Comparison of ENCODE assay signal across 8 cellular contexts in the genomic region with DNA sequence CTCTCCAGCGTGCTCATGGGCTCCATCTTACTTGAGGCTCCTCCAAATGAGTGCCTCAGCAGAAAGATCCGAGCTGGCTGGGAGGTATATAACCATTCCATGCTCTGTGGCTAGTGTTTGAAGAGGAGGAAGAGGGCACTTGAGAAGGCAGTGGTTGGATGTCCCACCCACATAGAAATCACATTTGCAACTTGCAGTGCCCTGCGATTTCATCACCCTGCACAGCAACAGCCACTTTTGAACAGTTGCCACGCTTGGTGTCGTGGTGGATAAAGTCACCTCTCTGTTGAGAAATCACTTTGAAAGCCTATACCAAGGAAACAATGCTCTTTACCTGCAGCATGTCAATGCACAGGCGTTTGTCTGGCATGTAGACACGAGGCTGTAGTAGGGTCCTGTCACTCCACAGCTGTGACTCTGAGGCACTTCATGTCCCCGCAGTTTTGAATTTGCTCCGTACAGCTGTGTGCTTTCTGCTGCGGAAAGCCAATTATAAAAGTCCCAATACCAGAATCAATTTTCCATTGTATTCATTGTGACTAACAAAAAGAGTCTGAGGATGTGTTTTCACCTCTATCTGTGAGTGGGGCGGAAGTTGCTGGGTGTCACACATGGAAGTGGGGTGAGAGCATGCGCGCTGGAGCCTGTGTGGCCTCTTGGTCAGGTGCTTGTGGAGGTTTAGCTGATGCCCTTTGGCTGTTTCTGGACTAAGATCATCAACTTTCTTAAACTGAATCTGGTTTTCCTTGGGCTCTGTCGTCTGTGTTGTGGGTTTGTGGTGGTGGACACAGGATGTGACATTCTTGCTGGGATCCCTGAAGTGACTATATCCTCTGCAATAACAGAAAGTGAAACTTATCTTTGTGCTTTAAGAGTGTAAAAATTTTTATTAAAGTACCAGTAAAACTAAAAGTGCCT. TPM values are rescaled to one million over a fixed set of nuclear protein-coding genes. Genes with fewer than 3 reads are reported as not detected.
DNase-seq lines count a peak whose midpoint lies in the region; ATAC-seq and TF ChIP-seq lines count a peak whose summit lies in the region.

No MANE protein-coding gene starts in this region.

- H3K4me3 ChIP-seq in KMS-11 (IDR thresholded peaks at IDR 0.05; ENCODE audit: insufficient read depth, low read depth, low read length), result peak overlapping the region; percentile 10
- peak overlapping the region in 1 of 2 donors; percentile 40 for H3K4me3 ChIP-seq in stomach smooth muscle (ENCODE audit: low read length in 2 of 2)

- ATAC-seq in GM21515 (IDR thresholded peaks at IDR 0.05; ENCODE audit: unreplicated experiment), result peak; percentile 37
- peak; percentile 56 to 66 for ATAC-seq in natural killer cell treated with Interleukin-12 subunit alpha and Interleukin-12 subunit beta and Interleukin-15 and Interleukin-18, amount 100 ng/mL, for 72 hours

- no peak for TF ChIP-seq CTCF in Calu3 (IDR thresholded peaks at IDR 0.05; ENCODE audit: unreplicated experiment)
- TF ChIP-seq CTCF in KMS-11 (conservative IDR thresholded peaks at IDR 0.05; ENCODE audit: low read depth, low read length), result no peak

- H3K4me2 ChIP-seq in KMS-11, result peak overlapping the region; percentile 70

- peak overlapping the region; percentile 18; the same call in 1 of the 2 replicates for H2AFZ ChIP-seq in KMS-11 (ENCODE audit: low read depth)

- peaks cover 24% of the 10 kb centered on the region; the same call in 1 of the 2 replicates for H3K36me3 ChIP-seq in KMS-11 (ENCODE audit: insufficient read depth)
- H3K36me3 ChIP-seq in stomach smooth muscle (ENCODE audit: control insufficient read depth in 2 of 2, insufficient read depth in 2 of 2, low read length in 2 of 2), result peaks cover 14 to 15% of the 10 kb centered on the region in 2 donors

- peak overlapping the region; percentile 93 for H3K27ac Mint-ChIP-seq in Calu3 (ENCODE audit: unreplicated experiment)
- peak overlapping the region; percentile 100 for H3K27ac Mint-ChIP-seq in activated CD4-positive, alpha-beta T cell treated with anti-CD3 and anti-CD28 coated beads, Interleukin-2, amount 10 ng/mL, durations not matched to agents 24 days and 14 days
- peak overlapping the region; percentile 93 to 96 for H3K27ac Mint-ChIP-seq in natural killer cell treated with Interleukin-12 subunit alpha and Interleukin-12 subunit beta and Interleukin-15 and Interleukin-18, amount 100 ng/mL, for 72 hours

- H3K27ac ChIP-seq in KMS-11, result peak overlapping the region; percentile 78
- H3K27ac ChIP-seq in stomach smooth muscle (ENCODE audit: low read length), result peak overlapping the region; percentile 41

- intact Hi-C loops in Calu3 (cut with micrococcal nuclease; ENCODE audit: unreplicated experiment), result loop anchor here (2.0 kb wide), 1 partner anchor 54 kb away; no protein-coding TSS in a partner anchor
- intact Hi-C loops in activated CD4-positive, alpha-beta T cell treated with anti-CD3 and anti-CD28 coated beads, Interleukin-2, amount 10 ng/mL, durations not matched to agents 24 days and 14 days (cut with micrococcal nuclease), result loop anchor here (1.0 to 5.0 kb wide), 6 partner anchors 98 to 711 kb away; a partner anchor contains a TSS

- CTCF ChIA-PET in Calu3 (lab: Charles Lee), result interaction anchor here (0.8 kb wide), 1 partner anchor 1082 kb away, joined by 3 read pairs; no protein-coding TSS in a partner anchor

- no peaks in the 10 kb centered on the region for H3K9me3 ChIP-seq in stomach smooth muscle (ENCODE audit: control insufficient read depth in 2 of 2, low read length in 2 of 2)

- DNase-seq in Calu3 (peak; percentile 35), G401 (ENCODE audit: low spot score) (no peak)
- peak; percentile 94 for DNase-seq in activated CD4-positive, alpha-beta T cell treated with anti-CD3 and anti-CD28 coated beads, Interleukin-2, amount 10 ng/mL, durations not matched to agents 24 days and 14 days
- peak; percentile 47 for DNase-seq in effector CD8-positive, alpha-beta T cell (lab: John Stamatoyannopoulos, UW)
- DNase-seq in natural killer cell treated with Interleukin-12 subunit alpha and Interleukin-12 subunit beta and Interleukin-15 and Interleukin-18, amount 100 ng/mL, for 72 hours (ENCODE audit: low spot score), result peak; percentile 87

- no peaks in the 10 kb centered on the region for H4K20me1 ChIP-seq in KMS-11 (ENCODE audit: insufficient read depth)

- H3K9ac ChIP-seq in KMS-11 (peak overlapping the region; percentile 70), stomach smooth muscle (ENCODE audit: low read length in 2 of 2) (no peak overlapping the region)

- BruUV-seq in Calu3 (replicated peaks; lab: Mats Ljungman, UMichigan), result no TSS peak

- H3K27me3 Mint-ChIP-seq in Calu3 (ENCODE audit: unreplicated experiment), result no peaks in the 10 kb centered on the region
- H3K27me3 Mint-ChIP-seq in activated CD4-positive, alpha-beta T cell treated with anti-CD3 and anti-CD28 coated beads, Interleukin-2, amount 10 ng/mL, durations not matched to agents 24 days and 14 days, result peaks cover 5% of the 10 kb centered on the region
- no peaks in the 10 kb centered on the region for H3K27me3 Mint-ChIP-seq in natural killer cell treated with Interleukin-12 subunit alpha and Interleukin-12 subunit beta and Interleukin-15 and Interleukin-18, amount 100 ng/mL, for 72 hours

- H3K9me3 Mint-ChIP-seq in Calu3 (ENCODE audit: low read depth, unreplicated experiment), result no peaks in the 10 kb centered on the region
- no peaks in the 10 kb centered on the region for H3K9me3 Mint-ChIP-seq in activated CD4-positive, alpha-beta T cell treated with anti-CD3 and anti-CD28 coated beads, Interleukin-2, amount 10 ng/mL, durations not matched to agents 24 days and 14 days
- H3K9me3 Mint-ChIP-seq in natural killer cell treated with Interleukin-12 subunit alpha and Interleukin-12 subunit beta and Interleukin-15 and Interleukin-18, amount 100 ng/mL, for 72 hours, result no peaks in the 10 kb centered on the region

- peaks cover 46% of the 10 kb centered on the region for H3K4me1 Mint-ChIP-seq in Calu3 (ENCODE audit: low read depth, unreplicated experiment)
- H3K4me1 Mint-ChIP-seq in activated CD4-positive, alpha-beta T cell treated with anti-CD3 and anti-CD28 coated beads, Interleukin-2, amount 10 ng/mL, durations not matched to agents 24 days and 14 days, result peaks cover 51% of the 10 kb centered on the region
- peaks cover 47 to 57% of the 10 kb centered on the region in 2 donors for H3K4me1 Mint-ChIP-seq in natural killer cell treated with Interleukin-12 subunit alpha and Interleukin-12 subunit beta and Interleukin-15 and Interleukin-18, amount 100 ng/mL, for 72 hours (ENCODE audit: low read depth in 2 of 2)

- H3K79me2 ChIP-seq in KMS-11 (ENCODE audit: insufficient read depth, low read depth), result peaks cover 68% of the 10 kb centered on the region

- H3K27me3 ChIP-seq in KMS-11 (ENCODE audit: insufficient read depth, low read depth) (no peaks in the 10 kb centered on the region), stomach smooth muscle (ENCODE audit: control insufficient read depth in 1 of 2, insufficient read depth in 2 of 2, low read length in 2 of 2) (no peaks in the 10 kb centered on the region)

- H3K4me3 Mint-ChIP-seq in Calu3 (ENCODE audit: low read depth, unreplicated experiment), result peak overlapping the region; percentile 71
- peak overlapping the region; percentile 90 for H3K4me3 Mint-ChIP-seq in activated CD4-positive, alpha-beta T cell treated with anti-CD3 and anti-CD28 coated beads, Interleukin-2, amount 10 ng/mL, durations not matched to agents 24 days and 14 days
- H3K4me3 Mint-ChIP-seq in natural killer cell treated with Interleukin-12 subunit alpha and Interleukin-12 subunit beta and Interleukin-15 and Interleukin-18, amount 100 ng/mL, for 72 hours, result peak overlapping the region; percentile 85

- H3K36me3 Mint-ChIP-seq in Calu3 (ENCODE audit: insufficient read depth, unreplicated experiment), result peaks cover 71% of the 10 kb centered on the region
- peaks cover 46% of the 10 kb centered on the region for H3K36me3 Mint-ChIP-seq in activated CD4-positive, alpha-beta T cell treated with anti-CD3 and anti-CD28 coated beads, Interleukin-2, amount 10 ng/mL, durations not matched to agents 24 days and 14 days (ENCODE audit: low read depth)
- H3K36me3 Mint-ChIP-seq in natural killer cell treated with Interleukin-12 subunit alpha and Interleukin-12 subunit beta and Interleukin-15 and Interleukin-18, amount 100 ng/mL, for 72 hours, result peaks cover 12% of the 10 kb centered on the region

- in situ Hi-C loops in G401 (cut with HindIII; ENCODE audit: low sequenced_read_pairs), result no loop called here

- H3K4me1 ChIP-seq in KMS-11 (ENCODE audit: low read depth, poor library complexity, severe bottlenecking) (peaks cover 49% of the 10 kb centered on the region), stomach smooth muscle (ENCODE audit: control insufficient read depth, insufficient read depth, low read length) (peaks cover 14% of the 10 kb centered on the region)

RNA-seq across cellular contexts. Expression of a gene that starts 2.8 kb away (rescaled TPM):
- total RNA-seq in Calu3 (2022), result 279 and 312 TPM in 2 replicates
- 160 and 177 TPM in 2 replicates for total RNA-seq in activated CD4-positive, alpha-beta T cell treated with anti-CD3 and anti-CD28 coated beads, Interleukin-2, amount 10 ng/mL, durations not matched to agents 24 days and 14 days
- total RNA-seq in natural killer cell treated with Interleukin-12 subunit alpha and Interleukin-12 subunit beta and Interleukin-15 and Interleukin-18, amount 100 ng/mL, for 72 hours, result 100 to 1,000 TPM; 152 to 215 TPM
- 77.0 and 78.9 TPM in 2 replicates for total RNA-seq in G401 (2014; rRNA removed; shearing (Covaris generic))

RNA-seq across cellular contexts. Expression of a gene that starts 35.3 kb away (rescaled TPM):
- not detected in 2 replicates for total RNA-seq in Calu3 (2022)
- total RNA-seq in activated CD4-positive, alpha-beta T cell treated with anti-CD3 and anti-CD28 coated beads, Interleukin-2, amount 10 ng/mL, durations not matched to agents 24 days and 14 days, result not detected in 2 replicates
- total RNA-seq in natural killer cell treated with Interleukin-12 subunit alpha and Interleukin-12 subunit beta and Interleukin-15 and Interleukin-18, amount 100 ng/mL, for 72 hours, result under 1 TPM in 1 of 2 donors, not detected in 1; 0.57 TPM
- not detected in 2 replicates for total RNA-seq in G401 (2014; rRNA removed; shearing (Covaris generic))

RNA-seq across cellular contexts. Expression of a gene that starts 41.9 kb away (rescaled TPM):
- total RNA-seq in Calu3 (2022), result not detected in 2 replicates
- not detected in 2 replicates for total RNA-seq in activated CD4-positive, alpha-beta T cell treated with anti-CD3 and anti-CD28 coated beads, Interleukin-2, amount 10 ng/mL, durations not matched to agents 24 days and 14 days
- not detected for total RNA-seq in natural killer cell treated with Interleukin-12 subunit alpha and Interleukin-12 subunit beta and Interleukin-15 and Interleukin-18, amount 100 ng/mL, for 72 hours
- total RNA-seq in G401 (2014; rRNA removed; shearing (Covaris generic)), result not detected in 2 replicates
